ENCODE assay signal across 28 cellular contexts in genomic region chr6:36040958-36041357, GRCh38. TPM values are rescaled to one million over a fixed set of nuclear protein-coding genes. Genes with fewer than 3 reads are reported as not detected.
DNase-seq lines count a peak whose midpoint lies in the region; ATAC-seq and TF ChIP-seq lines count a peak whose summit lies in the region.
"Had no signal": no experiment of that assay in that cellular context is flagged by ENCODE, and none has a peak within 500 bp of the region (broad histone marks: within the 10 kb centered on the region; RNA-seq: fewer than 3 reads in every experiment).

No MANE protein-coding gene starts in this region.

- H3K4me3 ChIP-seq in left lung = no peak overlapping the region
- H3K4me3 ChIP-seq: PC-9, SJCRH30 had no signal

- intact Hi-C loops in dendritic cell treated with granulocyte-macrophage colony-stimulating factor and Interleukin-4, amounts not matched to agents 40 ng/mL and 50 ng/mL, for 4 days (cut with micrococcal nuclease) = no loop called here
- intact Hi-C loops in left lung (cut with DNase I) (no loop called here), posterior cingulate gyrus (cut with DNase I) (no loop called here)

- H3K27ac Mint-ChIP-seq in activated naive CD8-positive, alpha-beta T cell = no peak overlapping the region
- H3K27ac Mint-ChIP-seq in activated naive CD8-positive, alpha-beta T cell treated with anti-CD3 and anti-CD28 coated beads, Interleukin-2, amount 50 U/mL, for 24 hours = no peak overlapping the region
- H3K27ac Mint-ChIP-seq in T-helper 17 cell = peak overlapping the region; percentile 76
- H3K27ac Mint-ChIP-seq in dendritic cell treated with granulocyte-macrophage colony-stimulating factor and Interleukin-4, amounts not matched to agents 40 ng/mL and 50 ng/mL, for 4 days = peak overlapping the region; percentile 59
- peak overlapping the region in 7 of 10 donors; percentile 7 to 73 (median 20) for H3K27ac Mint-ChIP-seq in naive thymus-derived CD8-positive, alpha-beta T cell

- peak overlapping the region; percentile 2 for H3K4me3 Mint-ChIP-seq in activated naive CD8-positive, alpha-beta T cell
- H3K4me3 Mint-ChIP-seq in activated naive CD8-positive, alpha-beta T cell treated with anti-CD3 and anti-CD28 coated beads, Interleukin-2, amount 50 U/mL, for 24 hours = no peak overlapping the region
- H3K4me3 Mint-ChIP-seq in T-helper 17 cell = no peak overlapping the region
- H3K4me3 Mint-ChIP-seq in dendritic cell treated with granulocyte-macrophage colony-stimulating factor and Interleukin-4, amounts not matched to agents 40 ng/mL and 50 ng/mL, for 4 days = no peak overlapping the region
- peak overlapping the region in 2 of 10 donors; percentile 1 to 20 for H3K4me3 Mint-ChIP-seq in naive thymus-derived CD8-positive, alpha-beta T cell

- H3K9me3 Mint-ChIP-seq in activated naive CD8-positive, alpha-beta T cell (ENCODE audit: low read depth) = no peaks in the 10 kb centered on the region
- H3K9me3 Mint-ChIP-seq in activated naive CD8-positive, alpha-beta T cell treated with anti-CD3 and anti-CD28 coated beads, Interleukin-2, amount 50 U/mL, for 24 hours = no peaks in the 10 kb centered on the region
- H3K9me3 Mint-ChIP-seq in dendritic cell treated with granulocyte-macrophage colony-stimulating factor and Interleukin-4, amounts not matched to agents 40 ng/mL and 50 ng/mL, for 4 days = no peaks in the 10 kb centered on the region
- no peaks in the 10 kb centered on the region for H3K9me3 Mint-ChIP-seq in naive thymus-derived CD8-positive, alpha-beta T cell

- TF ChIP-seq CTCF in left lung (IDR thresholded peaks at IDR 0.05) = no peak

- peaks cover 11 to 80% of the 10 kb centered on the region in 2 donors for H3K4me1 ChIP-seq in left lung
- H3K4me1 ChIP-seq: Caco-2, SJCRH30 had no signal

- H3K4me1 Mint-ChIP-seq in activated naive CD8-positive, alpha-beta T cell (ENCODE audit: low read depth) = peaks cover 69% of the 10 kb centered on the region
- H3K4me1 Mint-ChIP-seq in activated naive CD8-positive, alpha-beta T cell treated with anti-CD3 and anti-CD28 coated beads, Interleukin-2, amount 50 U/mL, for 24 hours = peaks cover 48% of the 10 kb centered on the region
- peaks cover 50% of the 10 kb centered on the region for H3K4me1 Mint-ChIP-seq in T-helper 17 cell
- peaks cover 76% of the 10 kb centered on the region for H3K4me1 Mint-ChIP-seq in dendritic cell treated with granulocyte-macrophage colony-stimulating factor and Interleukin-4, amounts not matched to agents 40 ng/mL and 50 ng/mL, for 4 days (ENCODE audit: low read depth)
- H3K4me1 Mint-ChIP-seq in naive thymus-derived CD8-positive, alpha-beta T cell = peaks cover 35 to 79% (median 70%) of the 10 kb centered on the region in 4 donors

- H3K9me3 ChIP-seq in T-helper 17 cell (ENCODE audit: control insufficient read depth, low read length, poor library complexity, severe bottlenecking) (no peaks in the 10 kb centered on the region), left lung (no peaks in the 10 kb centered on the region)
- H3K9me3 ChIP-seq: Caco-2, SJCRH30 had no signal

- no peaks in the 10 kb centered on the region for H3K27me3 ChIP-seq in left lung
- H3K27me3 ChIP-seq: SJCRH30 had no signal

- no peak for ATAC-seq in activated naive CD8-positive, alpha-beta T cell treated with anti-CD3 and anti-CD28 coated beads, Interleukin-2, amount 50 U/mL, for 24 hours
- ATAC-seq in T-helper 17 cell (no peak), left lung (no peak)
- no peak for ATAC-seq in naive thymus-derived CD8-positive, alpha-beta T cell
- ATAC-seq: HCT116, Right ventricle myocardium inferior had no signal

- H3K27me3 Mint-ChIP-seq in activated naive CD8-positive, alpha-beta T cell = no peaks in the 10 kb centered on the region
- no peaks in the 10 kb centered on the region for H3K27me3 Mint-ChIP-seq in activated naive CD8-positive, alpha-beta T cell treated with anti-CD3 and anti-CD28 coated beads, Interleukin-2, amount 50 U/mL, for 24 hours
- no peaks in the 10 kb centered on the region for H3K27me3 Mint-ChIP-seq in T-helper 17 cell
- no peaks in the 10 kb centered on the region for H3K27me3 Mint-ChIP-seq in dendritic cell treated with granulocyte-macrophage colony-stimulating factor and Interleukin-4, amounts not matched to agents 40 ng/mL and 50 ng/mL, for 4 days
- no peaks in the 10 kb centered on the region for H3K27me3 Mint-ChIP-seq in naive thymus-derived CD8-positive, alpha-beta T cell
- H3K27me3 Mint-ChIP-seq: CD4-positive, alpha-beta memory T cell had no signal

- H3K27ac ChIP-seq in left lung = no peak overlapping the region
- H3K27ac ChIP-seq: KMS-11, PC-9, SJCRH30 had no signal

- POLR2A ChIA-PET in naive thymus-derived CD8-positive, alpha-beta T cell (lab: Charles Lee) = no interaction called here

- H3K36me3 Mint-ChIP-seq in activated naive CD8-positive, alpha-beta T cell = peaks cover 6% of the 10 kb centered on the region
- peaks cover 13% of the 10 kb centered on the region for H3K36me3 Mint-ChIP-seq in activated naive CD8-positive, alpha-beta T cell treated with anti-CD3 and anti-CD28 coated beads, Interleukin-2, amount 50 U/mL, for 24 hours (ENCODE audit: low read depth)
- peaks cover 5% of the 10 kb centered on the region for H3K36me3 Mint-ChIP-seq in T-helper 17 cell (ENCODE audit: low read depth)
- peaks cover 32% of the 10 kb centered on the region for H3K36me3 Mint-ChIP-seq in dendritic cell treated with granulocyte-macrophage colony-stimulating factor and Interleukin-4, amounts not matched to agents 40 ng/mL and 50 ng/mL, for 4 days (ENCODE audit: low read depth)
- peaks cover 0 to 28% (median 0%) of the 10 kb centered on the region in 3 donors for H3K36me3 Mint-ChIP-seq in naive thymus-derived CD8-positive, alpha-beta T cell

- no peaks in the 10 kb centered on the region for H3K36me3 ChIP-seq in left lung
- H3K36me3 ChIP-seq: SJCRH30 had no signal

- DNase-seq in activated naive CD8-positive, alpha-beta T cell treated with anti-CD3 and anti-CD28 coated beads, Interleukin-2, amount 50 U/mL, for 24 hours = no peak
- DNase-seq in T-helper 17 cell (no peak), DMS153 (lab: John Stamatoyannopoulos, UW) (no peak), left lung (no peak), posterior cingulate gyrus (no peak)
- DNase-seq in naive thymus-derived CD8-positive, alpha-beta T cell = no peak
- DNase-seq: Caco-2; CD4-positive, alpha-beta memory T cell; DMS 273 treated with DMSO at 0.1 percent for 48 hours; DMS79 treated with DMSO at 0.1 percent for 48 hours; IMR-90; NCI-H1048; NCI-H1694; NCI-H2029 treated with DMSO at 0.1 percent for 48 hours; NCI-H2227 treated with DMSO at 0.1 percent for 48 hours; NCI-H526 treated with DMSO at 0.1 percent for 48 hours; PC-9; SJCRH30 had no signal

RNA-seq across cellular contexts. Expression of gene MAPK14, which starts 13.3 kb away (rescaled TPM):
- total RNA-seq in T-helper 17 cell (10 to 100 TPM; 43.7 to 48.1 TPM), left lung (10 to 100 TPM; 52.9 to 84.1 TPM)
- 10 to 100 TPM; 51.5 to 56.5 TPM for total RNA-seq in naive thymus-derived CD8-positive, alpha-beta T cell
- 10 to 100 TPM; 38.1 to 52.9 (median 39.6) TPM for polyA plus RNA-seq in naive thymus-derived CD8-positive, alpha-beta T cell

RNA-seq across cellular contexts. Expression of gene SLC26A8, which starts 16.5 kb away (rescaled TPM):
- total RNA-seq in T-helper 17 cell (under 1 TPM in 1 of 2 donors, not detected in 1; 0.37 TPM), left lung (1 to 10 TPM in 1 of 2 donors, not detected in 1; 1.5 TPM)
- not detected for total RNA-seq in naive thymus-derived CD8-positive, alpha-beta T cell
- not detected for polyA plus RNA-seq in naive thymus-derived CD8-positive, alpha-beta T cell
- total RNA-seq: A172, H4, IMR-90, NCI-H460, PC-9, Right ventricle myocardium inferior, RPMI7951, SJCRH30 had no signal
- polyA plus RNA-seq: BJ; CD4-positive, alpha-beta memory T cell had no signal

Comparison
In these comparisons a context has a peak if more than half of its experiments do, and no peak if none do; other contexts are left out.
1. H3K27ac Mint-ChIP-seq: peak in T-helper 17 cell (single experiment), dendritic cell treated with granulocyte-macrophage colony-stimulating factor and Interleukin-4, amounts not matched to agents 40 ng/mL and 50 ng/mL, for 4 days (single experiment) and naive thymus-derived CD8-positive, alpha-beta T cell (7 of 10); none in activated naive CD8-positive, alpha-beta T cell (single experiment) and activated naive CD8-positive, alpha-beta T cell treated with anti-CD3 and anti-CD28 coated beads, Interleukin-2, amount 50 U/mL, for 24 hours (single experiment).